ENCODE assay signal across 13 cellular contexts in genomic region chr12:953776-954175, GRCh38. TPM values are rescaled to one million over a fixed set of nuclear protein-coding genes. Genes with fewer than 3 reads are reported as not detected.
DNase-seq lines count a peak whose midpoint lies in the region; ATAC-seq, FAIRE-seq and TF ChIP-seq lines count a peak whose summit lies in the region.
"Had no signal": no experiment of that assay in that cellular context is flagged by ENCODE, and none has a peak within 500 bp of the region (broad histone marks: within the 10 kb centered on the region; RNA-seq: fewer than 3 reads in every experiment).

No MANE protein-coding gene starts in this region.

- H3K27ac ChIP-seq in HepG2 (ENCODE audit: extremely low read length, insufficient read depth, low read length) (no peak overlapping the region), right lobe of liver (no peak overlapping the region), spleen (peak overlapping the region in 5 of 8 donors; percentile 43 to 54 (median 51)), SK-N-SH (ENCODE audit: low read depth in 2 of 2, low read length in 1 of 2) (no peak overlapping the region)
- H3K27ac ChIP-seq: thoracic aorta had no signal

- TF ChIP-seq RAD21 in HepG2 (CRISPR knock-in tag; IDR thresholded peaks at IDR 0.05): no peak
- no peak for TF ChIP-seq RAD21 in SK-N-SH (IDR thresholded peaks at IDR 0.05; ENCODE audit: low read length)

- no peaks in the 10 kb centered on the region for H3K9me3 Mint-ChIP-seq in activated naive CD4-positive, alpha-beta T cell treated with anti-CD3 and anti-CD28 coated beads, Interleukin-2, amount 10 ng/mL, durations not matched to agents 7 days and 5 days
- H3K9me3 Mint-ChIP-seq: activated B cell treated with CpG ODN at 0.5 μM for 24 hours; CD4-positive, CD25-positive, alpha-beta regulatory T cell had no signal

- H3K36me3 Mint-ChIP-seq in activated naive CD4-positive, alpha-beta T cell treated with anti-CD3 and anti-CD28 coated beads, Interleukin-2, amount 10 ng/mL, durations not matched to agents 7 days and 5 days: peaks cover 4% of the 10 kb centered on the region
- H3K36me3 Mint-ChIP-seq: CD4-positive, CD25-positive, alpha-beta regulatory T cell had no signal

- no peak for FAIRE-seq in HepG2 (lab: Jason Lieb, UNC)
- FAIRE-seq: GM18507 had no signal

- H3K27ac Mint-ChIP-seq in activated naive CD4-positive, alpha-beta T cell treated with anti-CD3 and anti-CD28 coated beads, Interleukin-2, amount 10 ng/mL, durations not matched to agents 7 days and 5 days: no peak overlapping the region
- H3K27ac Mint-ChIP-seq: activated B cell treated with CpG ODN at 0.5 μM for 24 hours had no signal

- peak overlapping the region; percentile 47 for H3K4me2 ChIP-seq in HepG2 (ENCODE audit: low read depth, low read length)
- H3K4me2 ChIP-seq in SK-N-SH: no peak overlapping the region

- H3K9me2 ChIP-seq in SK-N-SH: no peaks in the 10 kb centered on the region

- peaks cover 18% of the 10 kb centered on the region for H3K4me1 ChIP-seq in HepG2 (ENCODE audit: insufficient read depth, low read length)
- peaks cover 0 to 1% (median 0%) of the 10 kb centered on the region in 4 donors for H3K4me1 ChIP-seq in right lobe of liver
- H3K4me1 ChIP-seq in spleen: peaks cover 0 to 14% (median 4%) of the 10 kb centered on the region in 6 donors
- no peaks in the 10 kb centered on the region; a peak in 2 of 4 replicates for H3K4me1 ChIP-seq in SK-N-SH (ENCODE audit: control insufficient read depth in 1 of 2, insufficient read depth in 2 of 2, low read depth in 1 of 2, low read length in 1 of 2)

- H3K27me3 Mint-ChIP-seq in activated naive CD4-positive, alpha-beta T cell treated with anti-CD3 and anti-CD28 coated beads, Interleukin-2, amount 10 ng/mL, durations not matched to agents 7 days and 5 days: peaks cover 5% of the 10 kb centered on the region
- H3K27me3 Mint-ChIP-seq: activated B cell treated with CpG ODN at 0.5 μM for 24 hours had no signal

- no peak overlapping the region for H3K4me3 Mint-ChIP-seq in activated naive CD4-positive, alpha-beta T cell treated with anti-CD3 and anti-CD28 coated beads, Interleukin-2, amount 10 ng/mL, durations not matched to agents 7 days and 5 days
- H3K4me3 Mint-ChIP-seq: activated B cell treated with CpG ODN at 0.5 μM for 24 hours had no signal

- H3K4me3 ChIP-seq in HepG2 (replicated peaks in 1 of 3; ENCODE audit: insufficient read depth in 1 of 3, low read depth in 2 of 3, low read length in 3 of 3): no peak overlapping the region
- no peak overlapping the region for H3K4me3 ChIP-seq in right lobe of liver
- H3K4me3 ChIP-seq in cardiac fibroblast (replicated peaks in 1 of 2; ENCODE audit: low read depth in 2 of 2, low read length in 2 of 2): no peak overlapping the region
- H3K4me3 ChIP-seq in spleen: no peak overlapping the region
- no peak overlapping the region for H3K4me3 ChIP-seq in SK-N-SH (ENCODE audit: low read depth in 2 of 2, low read length in 1 of 2)
- H3K4me3 ChIP-seq: thoracic aorta had no signal

- H2AFZ ChIP-seq in HepG2 (ENCODE audit: low read length) (peak overlapping the region; percentile 56), SK-N-SH (ENCODE audit: low read depth) (no peak overlapping the region; the same call in 1 of the 2 replicates)

- 75% methylated on average over 7 of the region's 7 CpGs for WGBS in HepG2 (ENCODE audit: low lambda C conversion rate)
- WGBS in right lobe of liver (ENCODE audit: insufficient coverage, low coverage, low lambda C conversion rate, missing lambda C conversion rate): 68% methylated on average over 7 of the region's 7 CpGs
- 63 to 76% (median 70%) methylated on average over 7 of the region's 7 CpGs for WGBS in spleen, 5 donors
- WGBS in SK-N-SH (ENCODE audit: low lambda C conversion rate): 76% methylated on average over 7 of the region's 7 CpGs

- H3F3A ChIP-seq in SK-N-SH (replicated peaks; ENCODE audit: insufficient read depth): peaks cover 12% of the 10 kb centered on the region

- H3K9ac ChIP-seq in HepG2 (ENCODE audit: insufficient read depth, low read depth, low read length) (no peak overlapping the region), SK-N-SH (no peak overlapping the region)

- H3K36me3 ChIP-seq in HepG2 (replicated peaks in 1 of 2; ENCODE audit: control insufficient read depth in 1 of 2, insufficient read depth in 2 of 2, low read length in 2 of 2) (no peaks in the 10 kb centered on the region), right lobe of liver (no peaks in the 10 kb centered on the region), spleen (no peaks in the 10 kb centered on the region), SK-N-SH (replicated peaks in 1 of 2; ENCODE audit: control insufficient read depth in 1 of 2, insufficient read depth in 2 of 2, low read length in 1 of 2) (no peaks in the 10 kb centered on the region)
- H3K36me3 ChIP-seq: thoracic aorta had no signal

- no TSS peak for BruUV-seq in HepG2 (replicated peaks; lab: Mats Ljungman, UMichigan)

- H3K4me1 Mint-ChIP-seq in activated naive CD4-positive, alpha-beta T cell treated with anti-CD3 and anti-CD28 coated beads, Interleukin-2, amount 10 ng/mL, durations not matched to agents 7 days and 5 days: peaks cover 6% of the 10 kb centered on the region

- ATAC-seq in HepG2 (no peak), right lobe of liver (no peak)

- POLR2A ChIA-PET in HepG2 (lab: Yijun Ruan, JAX) (no interaction called here), SK-N-SH (lab: Yijun Ruan, JAX) (no interaction called here)

- TF ChIP-seq EP300 in HepG2 (IDR thresholded peaks at IDR 0.05; ENCODE audit: low read depth in 2 of 2, low read length in 2 of 2) (no peak), HepG2 (CRISPR knock-in tag; IDR thresholded peaks at IDR 0.05; ENCODE audit: borderline replicate concordance) (no peak), SK-N-SH (IDR thresholded peaks at IDR 0.05; ENCODE audit: borderline replicate concordance in 1 of 2, low read depth in 1 of 2, low read length in 1 of 2) (no peak)

- H3K9me3 ChIP-seq in HepG2 (ENCODE audit: low read length) (no peaks in the 10 kb centered on the region), right lobe of liver (no peaks in the 10 kb centered on the region), spleen (no peaks in the 10 kb centered on the region), SK-N-SH (no peaks in the 10 kb centered on the region)
- H3K9me3 ChIP-seq: thoracic aorta had no signal

- in situ Hi-C loops in HepG2 (cut with HindIII; ENCODE audit: extremely low pct_ligation_motif_present, low pct_unique_long_range_greater_than_20kb): no loop called here

- H3K79me2 ChIP-seq in HepG2 (ENCODE audit: insufficient read depth, low read length): peaks cover 2% of the 10 kb centered on the region
- peaks cover under 1% of the 10 kb centered on the region; the same call in 1 of the 2 replicates for H3K79me2 ChIP-seq in SK-N-SH (ENCODE audit: insufficient read depth)

- DNase-seq in HepG2 (ENCODE audit: low spot score) (no peak), right lobe of liver (no peak), NCI-H524 treated with DMSO at 0.1 percent for 48 hours (lab: John Stamatoyannopoulos, UW) (peak; percentile 3), cardiac fibroblast (ENCODE audit: low read depth in 2 of 2) (peak; percentile 41 to 82), spleen (no peak), SK-N-SH (no peak), hippocampal formation (lab: John Stamatoyannopoulos, UW) (no peak)
- DNase-seq in activated naive CD4-positive, alpha-beta T cell treated with anti-CD3 and anti-CD28 coated beads, Interleukin-2, amount 10 ng/mL, durations not matched to agents 7 days and 5 days: no peak
- DNase-seq: activated B cell treated with CpG ODN at 0.5 μM for 24 hours, amniotic stem cell had no signal

- CTCF ChIA-PET in HepG2 (lab: Yijun Ruan, JAX; ENCODE audit: low intra/inter-chr PET ratio, low total read pairs): no interaction called here
- CTCF ChIA-PET in SK-N-SH (lab: Yijun Ruan, JAX): interaction anchor here (1.3 kb wide), 1 partner anchor 681 kb away, joined by 3 read pairs; no protein-coding TSS in a partner anchor
- CTCF ChIA-PET in activated naive CD4-positive, alpha-beta T cell treated with anti-CD3 and anti-CD28 coated beads, Interleukin-2, amount 10 ng/mL, durations not matched to agents 7 days and 5 days (lab: Charles Lee): interaction anchor here (0.9 kb wide), 2 partner anchors 378 to 501 kb away, joined by 3 to 4 read pairs; no protein-coding TSS in a partner anchor

- H4K20me1 ChIP-seq in HepG2 (ENCODE audit: insufficient read depth, low read length) (no peaks in the 10 kb centered on the region), SK-N-SH (ENCODE audit: insufficient read depth) (no peaks in the 10 kb centered on the region)

- intact Hi-C loops in HepG2 (cut with micrococcal nuclease; ENCODE audit: unreplicated experiment) (no loop called here), right lobe of liver (cut with DNase I) (loop anchor here in 1 of 2 donors (5.0 kb wide), 1 partner anchor 386 kb away; no protein-coding TSS in a partner anchor), spleen (cut with DNase I; ENCODE audit: low total_unique reads) (no loop called here)

- no peak for TF ChIP-seq CTCF in HepG2 (CRISPR knock-in tag; IDR thresholded peaks at IDR 0.05)
- no peak for TF ChIP-seq CTCF in right lobe of liver (IDR thresholded peaks at IDR 0.05)
- no peak for TF ChIP-seq CTCF in cardiac fibroblast (IDR thresholded peaks at IDR 0.05; ENCODE audit: low read depth, low read length)
- TF ChIP-seq CTCF in spleen (IDR thresholded peaks at IDR 0.05 in 8 of 11, conservative IDR thresholded peaks at IDR 0.05 in 3 of 11): no peak
- TF ChIP-seq CTCF in SK-N-SH (IDR thresholded peaks at IDR 0.05): no peak

- TF ChIP-seq POLR2A in HepG2 (IDR thresholded peaks at IDR 0.05; ENCODE audit: insufficient read depth in 1 of 2, low read depth in 2 of 2, low read length in 2 of 2) (no peak), right lobe of liver (IDR thresholded peaks at IDR 0.05) (no peak), spleen (IDR thresholded peaks at IDR 0.05) (no peak)

- H3K27me3 ChIP-seq in HepG2 (ENCODE audit: control insufficient read depth in 1 of 2, insufficient read depth in 2 of 2, low read length in 2 of 2) (no peaks in the 10 kb centered on the region), right lobe of liver (no peaks in the 10 kb centered on the region), spleen (replicated peaks in 1 of 7) (no peaks in the 10 kb centered on the region), SK-N-SH (ENCODE audit: insufficient read depth) (no peaks in the 10 kb centered on the region)

RNA-seq across cellular contexts. Expression of gene RAD52, which starts 4.3 kb away (rescaled TPM):
- total RNA-seq in HepG2 (2016; rRNA removed; fragmentation: Illumina TruSeq; extraction: Trizol) (13.5 and 19.9 TPM in 2 replicates), right lobe of liver (10 to 100 TPM in 1 of 6 experiments, 1 to 10 TPM in 5; 5.6 to 10.5 (median 8.5) TPM), spleen (10 to 100 TPM in 6 of 7 donors, 1 to 10 TPM in 1; 9.1 to 19.5 (median 16.7) TPM)
- 5.1 and 5.9 TPM in 2 replicates for total RNA-seq in HepG2 (2016; cell fraction: cytosol; rRNA removed; fragmentation: Illumina TruSeq; extraction: Trizol; ENCODE audit: low read depth)
- total RNA-seq in HepG2 (2016; cell fraction: insoluble cytoplasmic fraction; rRNA removed; fragmentation: Illumina TruSeq; extraction: Trizol): 13.9 and 16.5 TPM in 2 replicates
- 5.2 and 6.8 TPM in 2 replicates for total RNA-seq in HepG2 (2016; cell fraction: membrane; rRNA removed; fragmentation: Illumina TruSeq; extraction: Trizol)
- total RNA-seq in HepG2 (2016; cell fraction: nucleus; rRNA removed; fragmentation: Illumina TruSeq; extraction: Trizol): 21.3 and 29.5 TPM in 2 replicates
- polyA plus RNA-seq in HepG2 (2011; rRNA removed) (13.2 and 14.3 TPM in 2 replicates), spleen (1 to 10 TPM; 4.6 to 8.2 (median 6.8) TPM), SK-N-SH (2012; rRNA removed) (11.2 and 12.1 TPM in 2 replicates)
- polyA plus RNA-seq in HepG2 (2011; cell fraction: cytosol; rRNA removed): 7.3 and 7.4 TPM in 2 replicates
- polyA plus RNA-seq in HepG2 (2011; cell fraction: nucleus; rRNA removed): 48.1 and 50.8 TPM in 2 replicates
- polyA plus RNA-seq in HepG2 (2012): 9.3 and 10.2 TPM in 2 replicates
- polyA plus RNA-seq in HepG2 (2016; cell fraction: cytosol; fragmentation: Illumina TruSeq; extraction: Trizol; ENCODE audit: low read depth): 1.2 and 1.3 TPM in 2 replicates
- 8.1 and 8.7 TPM in 2 replicates for polyA plus RNA-seq in HepG2 (2016; cell fraction: insoluble cytoplasmic fraction; fragmentation: Illumina TruSeq; extraction: Trizol; ENCODE audit: low read depth)
- polyA plus RNA-seq in HepG2 (2016; cell fraction: membrane; fragmentation: Illumina TruSeq; extraction: Trizol; ENCODE audit: low read depth): 2.7 and 3.2 TPM in 2 replicates
- 56.7 and 60.3 TPM in 2 replicates for polyA plus RNA-seq in HepG2 (2016; cell fraction: nucleus; fragmentation: Illumina TruSeq; extraction: Trizol; ENCODE audit: insufficient read depth, low read depth)
- 26.0 and 29.8 TPM in 2 replicates for polyA minus RNA-seq in HepG2 (2011; rRNA and poly(A)+ RNA removed; ENCODE audit: low replicate concordance)
- polyA minus RNA-seq in HepG2 (2011; cell fraction: cytosol; rRNA and poly(A)+ RNA removed): 10.0 and 12.0 TPM in 2 replicates
- 33.7 and 37.0 TPM in 2 replicates for polyA minus RNA-seq in HepG2 (2011; cell fraction: nucleus; rRNA and poly(A)+ RNA removed)
- 5.4 and 6.3 TPM in 2 replicates for polyA plus RNA-seq in SK-N-SH (2012; cell fraction: cytosol; rRNA removed)
- polyA plus RNA-seq in SK-N-SH (2012; cell fraction: nucleus; rRNA removed): 44.7 and 46.3 TPM in 2 replicates

RNA-seq across cellular contexts. Expression of gene ERC1, which starts 37.2 kb away (rescaled TPM):
- total RNA-seq in HepG2 (2016; rRNA removed; fragmentation: Illumina TruSeq; extraction: Trizol): 12.4 and 15.7 TPM in 2 replicates
- 67.4 and 70.8 TPM in 2 replicates for total RNA-seq in HepG2 (2016; cell fraction: cytosol; rRNA removed; fragmentation: Illumina TruSeq; extraction: Trizol; ENCODE audit: low read depth)
- 11.4 and 12.5 TPM in 2 replicates for total RNA-seq in HepG2 (2016; cell fraction: insoluble cytoplasmic fraction; rRNA removed; fragmentation: Illumina TruSeq; extraction: Trizol)
- total RNA-seq in HepG2 (2016; cell fraction: membrane; rRNA removed; fragmentation: Illumina TruSeq; extraction: Trizol): 24.5 and 36.7 TPM in 2 replicates
- total RNA-seq in HepG2 (2016; cell fraction: nucleus; rRNA removed; fragmentation: Illumina TruSeq; extraction: Trizol): 32.3 and 40.1 TPM in 2 replicates
- polyA plus RNA-seq in HepG2 (2011; rRNA removed): 5.9 and 6.1 TPM in 2 replicates
- 4.2 and 9.0 TPM in 2 replicates for polyA plus RNA-seq in HepG2 (2011; cell fraction: cytosol; rRNA removed)
- polyA plus RNA-seq in HepG2 (2011; cell fraction: nucleus; rRNA removed): 7.3 and 8.7 TPM in 2 replicates
- polyA plus RNA-seq in HepG2 (2012): 6.7 and 6.9 TPM in 2 replicates
- polyA plus RNA-seq in HepG2 (2016; cell fraction: cytosol; fragmentation: Illumina TruSeq; extraction: Trizol; ENCODE audit: low read depth): 0.28 TPM in 2 replicates
- polyA plus RNA-seq in HepG2 (2016; cell fraction: insoluble cytoplasmic fraction; fragmentation: Illumina TruSeq; extraction: Trizol; ENCODE audit: low read depth): 5.7 and 6.9 TPM in 2 replicates
- 0.73 and 0.94 TPM in 2 replicates for polyA plus RNA-seq in HepG2 (2016; cell fraction: membrane; fragmentation: Illumina TruSeq; extraction: Trizol; ENCODE audit: low read depth)
- 6.6 and 8.8 TPM in 2 replicates for polyA plus RNA-seq in HepG2 (2016; cell fraction: nucleus; fragmentation: Illumina TruSeq; extraction: Trizol; ENCODE audit: insufficient read depth, low read depth)
- polyA minus RNA-seq in HepG2 (2011; rRNA and poly(A)+ RNA removed; ENCODE audit: low replicate concordance): 59.0 and 129 TPM in 2 replicates
- 11.0 and 12.8 TPM in 2 replicates for polyA minus RNA-seq in HepG2 (2011; cell fraction: cytosol; rRNA and poly(A)+ RNA removed)
- 61.9 and 68.1 TPM in 2 replicates for polyA minus RNA-seq in HepG2 (2011; cell fraction: nucleus; rRNA and poly(A)+ RNA removed)
- total RNA-seq in right lobe of liver: 10 to 100 TPM; 24.8 to 30.8 (median 28.6) TPM
- total RNA-seq in spleen: 10 to 100 TPM; 31.1 to 73.4 (median 44.2) TPM
- polyA plus RNA-seq in spleen: 1 to 10 TPM; 1.2 to 4.5 (median 1.2) TPM
- 7.5 and 9.3 TPM in 2 replicates for polyA plus RNA-seq in SK-N-SH (2012; rRNA removed)
- polyA plus RNA-seq in SK-N-SH (2012; cell fraction: cytosol; rRNA removed): 7.1 and 7.8 TPM in 2 replicates
- 6.6 and 9.0 TPM in 2 replicates for polyA plus RNA-seq in SK-N-SH (2012; cell fraction: nucleus; rRNA removed)

Comparison
In these comparisons a context has a peak if more than half of its experiments do, and no peak if none do; other contexts are left out.
1. DNase-seq: peak in NCI-H524 treated with DMSO at 0.1 percent for 48 hours (single experiment) and cardiac fibroblast (2 of 2); none in HepG2 (single experiment), right lobe of liver (0 of 3), spleen (single experiment), SK-N-SH (single experiment), hippocampal formation (0 of 2) and activated naive CD4-positive, alpha-beta T cell treated with anti-CD3 and anti-CD28 coated beads, Interleukin-2, amount 10 ng/mL, durations not matched to agents 7 days and 5 days (single experiment).
2. H3K27ac ChIP-seq: peak in spleen (5 of 8); none in HepG2 (single experiment), right lobe of liver (0 of 3) and SK-N-SH (0 of 2).